ENCODE assay signal across 23 cellular contexts in the genomic region with DNA sequence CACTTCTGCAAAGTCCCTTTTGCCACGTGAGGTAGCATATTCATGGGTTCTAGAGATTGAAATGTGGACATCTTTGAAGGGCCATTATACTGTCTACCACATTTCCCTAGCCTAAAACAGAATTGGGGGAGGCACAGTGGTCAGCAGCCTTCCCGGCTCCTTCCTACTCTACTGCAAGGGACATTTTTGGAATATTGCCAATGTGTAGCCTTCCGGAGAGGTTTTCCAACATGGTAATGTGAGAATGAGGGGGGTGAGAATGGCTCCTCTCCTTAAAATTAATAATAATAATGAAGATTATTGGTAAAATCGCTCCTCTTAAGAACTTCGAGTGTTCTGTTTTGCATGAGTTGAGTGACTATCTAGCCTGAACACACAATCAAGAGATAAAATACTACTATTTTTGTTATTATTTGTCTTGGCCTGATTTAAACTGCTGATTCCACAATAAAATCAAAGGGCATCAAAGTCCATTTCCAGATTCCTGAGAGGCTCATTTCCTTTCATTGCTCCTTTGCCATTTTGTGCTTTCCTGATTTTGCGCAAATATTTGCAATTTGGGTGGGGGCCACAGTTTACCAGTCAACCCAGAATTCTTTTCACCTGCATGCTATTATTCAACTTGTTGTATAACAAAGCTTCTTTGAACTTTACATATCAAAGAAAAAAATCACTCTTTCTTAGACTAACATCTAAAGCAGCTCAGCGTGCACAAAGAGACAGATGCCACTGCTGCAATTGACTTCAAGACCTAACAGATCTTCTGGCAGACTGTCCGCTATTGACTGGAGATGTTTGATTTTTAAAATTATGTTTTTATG.
"Had no signal": no experiment of that assay in that cellular context is flagged by ENCODE, and none has a peak within 500 bp of the region (broad histone marks: within the 10 kb centered on the region; RNA-seq: fewer than 3 reads in every experiment).

No MANE protein-coding gene starts in this region.

- H3K9me3 ChIP-seq: prostate gland, stomach, testis had no signal

- H3K4me3 ChIP-seq: neural progenitor cell, prostate gland, skin epidermis, stomach, testis had no signal

- ATAC-seq: activated CD8-positive, alpha-beta T cell treated with anti-CD3 and anti-CD28 coated beads, Interleukin-2, amount 10 ng/mL, durations not matched to agents 7 days and 5 days; activated naive CD8-positive, alpha-beta T cell treated with anti-CD3 and anti-CD28 coated beads, Interleukin-2, amount 50 U/mL, for 24 hours; activated T-cell treated with anti-CD3 and anti-CD28 coated beads, Interleukin-2, amount 50 U/mL, for 4 hours; right cardiac atrium had no signal

- H3K4me3 Mint-ChIP-seq: activated CD4-positive, alpha-beta T cell treated with anti-CD3 and anti-CD28 coated beads, Interleukin-2, amount 10 ng/mL, durations not matched to agents 24 days and 14 days; activated CD8-positive, alpha-beta T cell treated with anti-CD3 and anti-CD28 coated beads, Interleukin-2, amount 10 ng/mL, durations not matched to agents 7 days and 5 days; activated naive CD4-positive, alpha-beta T cell treated with anti-CD3 and anti-CD28 coated beads, Interleukin-2, amount 10 ng/mL, durations not matched to agents 7 days and 5 days; activated naive CD8-positive, alpha-beta T cell treated with anti-CD3 and anti-CD28 coated beads, Interleukin-2, amount 50 U/mL, for 24 hours; activated T-cell treated with anti-CD3 and anti-CD28 coated beads, Interleukin-2, amount 50 U/mL, for 4 hours; brain; endodermal cell; neural progenitor cell; type B pancreatic cell had no signal

- H3K36me3 ChIP-seq: neural progenitor cell, prostate gland, stomach had no signal

- H3K27me3 ChIP-seq: neural progenitor cell, stomach, testis had no signal

- H3K27me3 Mint-ChIP-seq: activated CD4-positive, alpha-beta T cell treated with anti-CD3 and anti-CD28 coated beads, Interleukin-2, amount 10 ng/mL, durations not matched to agents 24 days and 14 days; activated naive CD4-positive, alpha-beta T cell treated with anti-CD3 and anti-CD28 coated beads, Interleukin-2, amount 10 ng/mL, durations not matched to agents 7 days and 5 days; activated naive CD8-positive, alpha-beta T cell treated with anti-CD3 and anti-CD28 coated beads, Interleukin-2, amount 50 U/mL, for 24 hours; type B pancreatic cell had no signal

- H3K4me1 ChIP-seq: prostate gland, testis had no signal

- H3K27ac Mint-ChIP-seq: activated CD4-positive, alpha-beta T cell treated with anti-CD3 and anti-CD28 coated beads, Interleukin-2, amount 10 ng/mL, durations not matched to agents 24 days and 14 days; activated CD8-positive, alpha-beta T cell treated with anti-CD3 and anti-CD28 coated beads, Interleukin-2, amount 10 ng/mL, durations not matched to agents 7 days and 5 days; activated naive CD4-positive, alpha-beta T cell treated with anti-CD3 and anti-CD28 coated beads, Interleukin-2, amount 10 ng/mL, durations not matched to agents 7 days and 5 days; activated naive CD8-positive, alpha-beta T cell treated with anti-CD3 and anti-CD28 coated beads, Interleukin-2, amount 50 U/mL, for 24 hours; brain; endodermal cell; neural progenitor cell; type B pancreatic cell had no signal

- DNase-seq: activated CD8-positive, alpha-beta T cell treated with anti-CD3 and anti-CD28 coated beads, Interleukin-2, amount 10 ng/mL, durations not matched to agents 7 days and 5 days; activated naive CD4-positive, alpha-beta T cell treated with anti-CD3 and anti-CD28 coated beads, Interleukin-2, amount 10 ng/mL, durations not matched to agents 7 days and 5 days; activated naive CD8-positive, alpha-beta T cell treated with anti-CD3 and anti-CD28 coated beads, Interleukin-2, amount 50 U/mL, for 24 hours; activated T-cell treated with anti-CD3 and anti-CD28 coated beads, Interleukin-2, amount 50 U/mL, for 4 hours; anterior cingulate cortex; caudate nucleus; endodermal cell; foreskin melanocyte; glutamatergic neuron; hippocampal formation; mammary epithelial cell; midbrain; right cardiac atrium; stimulated activated CD4-positive, alpha-beta T cell treated with anti-CD3 and anti-CD28 coated beads, Interleukin-2, amount 100 ng/mL, for 48 hours; stomach; T1000; testis had no signal

- H3K27ac ChIP-seq: neural progenitor cell, prostate gland, skin epidermis, stomach, testis had no signal

- H3K9me3 Mint-ChIP-seq: activated T-cell treated with anti-CD3 and anti-CD28 coated beads, Interleukin-2, amount 50 U/mL, for 4 hours; brain; neural progenitor cell; type B pancreatic cell had no signal

- H3K36me3 Mint-ChIP-seq: activated naive CD4-positive, alpha-beta T cell treated with anti-CD3 and anti-CD28 coated beads, Interleukin-2, amount 10 ng/mL, durations not matched to agents 7 days and 5 days; brain; neural progenitor cell; type B pancreatic cell had no signal
